10 cellular contexts compared by ENCODE assay signal in genomic region chr12:18165889-18166288, GRCh38.
A peak's percentile ranks its signal among the peaks of the same experiment; 100 is the strongest.
DNase-seq lines count a peak whose midpoint lies in the region; ATAC-seq and TF ChIP-seq lines count a peak whose summit lies in the region.
"Had no signal": no experiment of that assay in that cellular context is flagged by ENCODE, and none has a peak within 500 bp of the region (broad histone marks: within the 10 kb centered on the region; RNA-seq: fewer than 3 reads in every experiment).

No MANE protein-coding gene starts in this region.

- no peak for TF ChIP-seq RAD21 in SK-N-SH (IDR thresholded peaks at IDR 0.05; ENCODE audit: low read length)

- H3K9me3 ChIP-seq in SK-N-SH, result no peaks in the 10 kb centered on the region
- H3K9me3 ChIP-seq in smooth muscle cell (replicated peaks; ENCODE audit: low read depth), result no peaks in the 10 kb centered on the region
- H3K9me3 ChIP-seq in prostate gland, result no peaks in the 10 kb centered on the region
- H3K9me3 ChIP-seq: neutrophil had no signal

- WGBS in SK-N-SH (ENCODE audit: low lambda C conversion rate), result 5% methylated on average over 2 of the region's 2 CpGs
- 86% methylated on average over 2 of the region's 2 CpGs for WGBS in smooth muscle cell (ENCODE audit: low lambda C conversion rate)
- WGBS in prostate gland, result 75% methylated on average over 2 of the region's 2 CpGs

- no peak for ATAC-seq in activated T-cell treated with anti-CD3 and anti-CD28 coated beads, Interleukin-2, amount 50 U/mL, for 72 hours (replicated peaks in 1 of 2)
- peak; percentile 53 for ATAC-seq in HG02885 (IDR thresholded peaks at IDR 0.05; ENCODE audit: poor library complexity, unreplicated experiment)
- ATAC-seq in HG02981 (IDR thresholded peaks at IDR 0.05; ENCODE audit: unreplicated experiment), result no peak

- H3K9me3 Mint-ChIP-seq in activated T-cell treated with anti-CD3 and anti-CD28 coated beads, Interleukin-2, amount 50 U/mL, for 72 hours, result peaks cover 4 to 5% of the 10 kb centered on the region in 2 donors

- H3K27ac Mint-ChIP-seq in activated T-cell treated with anti-CD3 and anti-CD28 coated beads, Interleukin-2, amount 50 U/mL, for 72 hours, result peak overlapping the region; percentile 45

- H3K4me1 Mint-ChIP-seq in activated T-cell treated with anti-CD3 and anti-CD28 coated beads, Interleukin-2, amount 50 U/mL, for 72 hours (ENCODE audit: low read depth), result peaks cover 11% of the 10 kb centered on the region

- TF ChIP-seq EP300 in SK-N-SH (IDR thresholded peaks at IDR 0.05; ENCODE audit: borderline replicate concordance in 1 of 2, low read depth in 1 of 2, low read length in 1 of 2), result no peak

- peak overlapping the region in 1 of 2 experiments; percentile 42; a peak in 3 of 4 replicates for H3K4me3 ChIP-seq in SK-N-SH (ENCODE audit: low read depth in 2 of 2, low read length in 1 of 2)
- H3K4me3 ChIP-seq in smooth muscle cell, result peak overlapping the region; percentile 26
- H3K4me3 ChIP-seq in prostate gland, result no peak overlapping the region

- H3K79me2 ChIP-seq in SK-N-SH (ENCODE audit: insufficient read depth), result no peaks in the 10 kb centered on the region
- H3K79me2 ChIP-seq in smooth muscle cell (ENCODE audit: low read depth), result no peaks in the 10 kb centered on the region

- TF ChIP-seq POLR2A in prostate gland (IDR thresholded peaks at IDR 0.05), result no peak

- no peak overlapping the region for H3K9ac ChIP-seq in SK-N-SH
- H3K9ac ChIP-seq in smooth muscle cell (ENCODE audit: low read depth), result no peak overlapping the region

- no peak for DNase-seq in activated T-cell treated with anti-CD3 and anti-CD28 coated beads, Interleukin-2, amount 50 U/mL, for 72 hours
- no peak for DNase-seq in activated T-cell treated with anti-CD3 and anti-CD28 coated beads, Interleukin-2, amount 50 U/mL, for 48 hours
- DNase-seq in SK-N-SH, result no peak
- no peak for DNase-seq in smooth muscle cell (lab: John Stamatoyannopoulos, UW; ENCODE audit: unreplicated experiment)
- DNase-seq in prostate gland (ENCODE audit: low spot score), result no peak
- no peak for DNase-seq in substantia nigra (lab: John Stamatoyannopoulos, UW)
- DNase-seq: head of caudate nucleus had no signal

- H3K4me3 Mint-ChIP-seq in activated T-cell treated with anti-CD3 and anti-CD28 coated beads, Interleukin-2, amount 50 U/mL, for 72 hours, result peak overlapping the region in 1 of 2 donors; percentile 64

- H3K27ac ChIP-seq in SK-N-SH (ENCODE audit: low read depth in 2 of 2, low read length in 1 of 2), result no peak overlapping the region
- no peak overlapping the region for H3K27ac ChIP-seq in smooth muscle cell (ENCODE audit: low read depth)
- H3K27ac ChIP-seq in prostate gland, result no peak overlapping the region
- H3K27ac ChIP-seq in substantia nigra (ENCODE audit: low read depth, low read length, poor library complexity, severe bottlenecking), result no peak overlapping the region
- H3K27ac ChIP-seq: neutrophil had no signal

- H3K27me3 ChIP-seq in SK-N-SH (ENCODE audit: insufficient read depth) (no peaks in the 10 kb centered on the region; the same call in 1 of the 2 replicates), smooth muscle cell (ENCODE audit: low read depth) (no peaks in the 10 kb centered on the region), prostate gland (replicated peaks; ENCODE audit: insufficient read depth) (no peaks in the 10 kb centered on the region)
- H3K27me3 ChIP-seq: neutrophil had no signal

- H3K4me2 ChIP-seq in SK-N-SH (peak overlapping the region; percentile 65), smooth muscle cell (peak overlapping the region; percentile 65)

- H3F3A ChIP-seq in SK-N-SH (replicated peaks; ENCODE audit: insufficient read depth) (no peaks in the 10 kb centered on the region), smooth muscle cell (ENCODE audit: low read depth) (no peaks in the 10 kb centered on the region)

- H3K9me2 ChIP-seq in SK-N-SH, result no peaks in the 10 kb centered on the region

- no peaks in the 10 kb centered on the region for H3K4me1 ChIP-seq in SK-N-SH (ENCODE audit: control insufficient read depth in 1 of 2, insufficient read depth in 2 of 2, low read depth in 1 of 2, low read length in 1 of 2)
- no peaks in the 10 kb centered on the region for H3K4me1 ChIP-seq in smooth muscle cell (ENCODE audit: low read depth)
- H3K4me1 ChIP-seq in prostate gland (replicated peaks), result no peaks in the 10 kb centered on the region

- H3K27me3 Mint-ChIP-seq in activated T-cell treated with anti-CD3 and anti-CD28 coated beads, Interleukin-2, amount 50 U/mL, for 72 hours (ENCODE audit: low read depth), result no peaks in the 10 kb centered on the region

- intact Hi-C loops in prostate gland (cut with DNase I), result no loop called here

- H4K20me1 ChIP-seq in SK-N-SH (ENCODE audit: insufficient read depth) (no peaks in the 10 kb centered on the region), smooth muscle cell (ENCODE audit: low read depth) (no peaks in the 10 kb centered on the region)

- TF ChIP-seq CTCF in SK-N-SH (IDR thresholded peaks at IDR 0.05), result no peak
- TF ChIP-seq CTCF in smooth muscle cell (IDR thresholded peaks at IDR 0.05; ENCODE audit: borderline replicate concordance, insufficient read depth, poor library complexity, severe bottlenecking), result no peak
- TF ChIP-seq CTCF in prostate gland (IDR thresholded peaks at IDR 0.05), result no peak

- POLR2A ChIA-PET in SK-N-SH (lab: Yijun Ruan, JAX), result no interaction called here

- CTCF ChIA-PET in SK-N-SH (lab: Yijun Ruan, JAX), result no interaction called here

- H3K36me3 ChIP-seq in SK-N-SH (replicated peaks in 1 of 2; ENCODE audit: control insufficient read depth in 1 of 2, insufficient read depth in 2 of 2, low read length in 1 of 2) (no peaks in the 10 kb centered on the region), smooth muscle cell (ENCODE audit: low read depth) (no peaks in the 10 kb centered on the region), prostate gland (no peaks in the 10 kb centered on the region)
- H3K36me3 ChIP-seq: neutrophil had no signal

- H2AFZ ChIP-seq in SK-N-SH (ENCODE audit: low read depth), result peak overlapping the region; percentile 40; the same call in 1 of the 2 replicates
- H2AFZ ChIP-seq in smooth muscle cell (ENCODE audit: low read depth), result peak overlapping the region; percentile 64

- peaks cover 0 to 5% of the 10 kb centered on the region in 2 donors for H3K36me3 Mint-ChIP-seq in activated T-cell treated with anti-CD3 and anti-CD28 coated beads, Interleukin-2, amount 50 U/mL, for 72 hours (ENCODE audit: insufficient read depth in 2 of 2)

TF ChIP-seq in SK-N-SH, 30 proteins besides CTCF, POLR2A, EP300 and RAD21:
- TF ChIP-seq MAX (IDR thresholded peaks at IDR 0.05; ENCODE audit: low read depth), result no peak
- no peak for TF ChIP-seq USF2 (IDR thresholded peaks at IDR 0.05; ENCODE audit: borderline replicate concordance, low read depth, low read length)
- no peak for TF ChIP-seq ZBTB33 (IDR thresholded peaks at IDR 0.05; ENCODE audit: borderline replicate concordance, low read depth)
- no peak for TF ChIP-seq TEAD4 (IDR thresholded peaks at IDR 0.05; ENCODE audit: borderline replicate concordance, insufficient read depth)
- TF ChIP-seq FOXJ3 (CRISPR knock-in tag; IDR thresholded peaks at IDR 0.05), result no peak
- TF ChIP-seq RFX5 (IDR thresholded peaks at IDR 0.05; ENCODE audit: low read length), result no peak
- no peak for TF ChIP-seq USF1 (IDR thresholded peaks at IDR 0.05; ENCODE audit: borderline replicate concordance, low read depth)
- TF ChIP-seq NRF1 (IDR thresholded peaks at IDR 0.05; ENCODE audit: low read depth, low read length), result no peak
- no peak for TF ChIP-seq SIN3A (IDR thresholded peaks at IDR 0.05; ENCODE audit: borderline replicate concordance, low read depth, low read length)
- TF ChIP-seq GATA2 (CRISPR knock-in tag; IDR thresholded peaks at IDR 0.05), result no peak
- TF ChIP-seq ELF1 (IDR thresholded peaks at IDR 0.05), result no peak
- no peak for TF ChIP-seq NFIC (IDR thresholded peaks at IDR 0.05; ENCODE audit: borderline replicate concordance)
- TF ChIP-seq JUND (IDR thresholded peaks at IDR 0.05), result no peak
- TF ChIP-seq RCOR1 (IDR thresholded peaks at IDR 0.05; ENCODE audit: low read length), result no peak
